8 cellular contexts compared by ENCODE assay signal in genomic region chr1:19644422-19644760, GRCh38. TPM values are rescaled to one million over a fixed set of nuclear protein-coding genes. Genes with fewer than 3 reads are reported as not detected.
DNase-seq lines count a peak whose midpoint lies in the region; ATAC-seq and TF ChIP-seq lines count a peak whose summit lies in the region.

No MANE protein-coding gene starts in this region.

- no peaks in the 10 kb centered on the region for H3K79me2 ChIP-seq in DOHH2 (ENCODE audit: control insufficient read depth, low read length)

- H3K27ac ChIP-seq in DOHH2 (ENCODE audit: low read depth, low read length) = no peak overlapping the region

- peak overlapping the region; percentile 35 for H3K4me3 ChIP-seq in DOHH2 (ENCODE audit: low read length)
- H3K4me3 ChIP-seq in MG63 = peak overlapping the region; percentile 73

- H4K20me1 ChIP-seq in DOHH2 (ENCODE audit: control insufficient read depth, insufficient read depth, low read depth, low read length) = no peaks in the 10 kb centered on the region

- H3K9me2 ChIP-seq in DOHH2 (replicated peaks; ENCODE audit: control insufficient read depth, low read length) = no peaks in the 10 kb centered on the region

- no peak for DNase-seq in MG63
- peak; percentile 23 for DNase-seq in epidermal melanocyte (ENCODE audit: insufficient read length, low spot score)
- no peak for DNase-seq in osteocyte (ENCODE audit: extremely low spot score, unreplicated experiment)
- no peak for DNase-seq in T-helper 2 cell
- no peak for DNase-seq in activated T-helper 2 cell treated with anti-CD3 and anti-CD28 coated beads, Interferon-gamma antibody, Interleukin-2, Interleukin-4, amounts not matched to agents 10 μg/mL and 5 μg/mL and 100 μg/mL, durations not matched to agents 14 hours and 24 hours and 36 hours (ENCODE audit: low spot score)
- no peak for DNase-seq in NCI-H146 treated with DMSO at 0.1 percent for 48 hours (lab: John Stamatoyannopoulos, UW; ENCODE audit: unreplicated experiment)

- peaks cover 3% of the 10 kb centered on the region; the same call in 1 of the 2 replicates for H3K4me1 ChIP-seq in DOHH2 (ENCODE audit: control insufficient read depth, low read length)

- no peaks in the 10 kb centered on the region for H3K9me3 ChIP-seq in DOHH2 (ENCODE audit: control insufficient read depth, insufficient read depth, low read length)
- H3K9me3 ChIP-seq in MG63 = no peaks in the 10 kb centered on the region

- no peaks in the 10 kb centered on the region for H3K36me3 ChIP-seq in DOHH2 (ENCODE audit: control insufficient read depth, low read length)
- no peaks in the 10 kb centered on the region for H3K36me3 ChIP-seq in MG63

- H3K4me1 Mint-ChIP-seq in osteocyte (ENCODE audit: unreplicated experiment) = peaks cover 63% of the 10 kb centered on the region
- H3K4me1 Mint-ChIP-seq in activated T-helper 2 cell treated with anti-CD3 and anti-CD28 coated beads, Interferon-gamma antibody, Interleukin-2, Interleukin-4, amounts not matched to agents 10 μg/mL and 5 μg/mL and 100 μg/mL, durations not matched to agents 14 hours and 24 hours and 36 hours (ENCODE audit: low read depth) = peaks cover 28% of the 10 kb centered on the region

- TF ChIP-seq CTCF in DOHH2 (IDR thresholded peaks at IDR 0.05; ENCODE audit: low read depth, low read length, poor library complexity, severe bottlenecking) (no peak), osteocyte (IDR thresholded peaks at IDR 0.05) (no peak)

- H3K27me3 Mint-ChIP-seq in osteocyte (ENCODE audit: unreplicated experiment) = no peaks in the 10 kb centered on the region
- H3K27me3 Mint-ChIP-seq in activated T-helper 2 cell treated with anti-CD3 and anti-CD28 coated beads, Interferon-gamma antibody, Interleukin-2, Interleukin-4, amounts not matched to agents 10 μg/mL and 5 μg/mL and 100 μg/mL, durations not matched to agents 14 hours and 24 hours and 36 hours (ENCODE audit: low read depth) = peaks cover 17% of the 10 kb centered on the region

- H3K27ac Mint-ChIP-seq in osteocyte (ENCODE audit: unreplicated experiment) = no peak overlapping the region
- H3K27ac Mint-ChIP-seq in activated T-helper 2 cell treated with anti-CD3 and anti-CD28 coated beads, Interferon-gamma antibody, Interleukin-2, Interleukin-4, amounts not matched to agents 10 μg/mL and 5 μg/mL and 100 μg/mL, durations not matched to agents 14 hours and 24 hours and 36 hours = no peak overlapping the region

- H3K27me3 ChIP-seq in DOHH2 (ENCODE audit: control insufficient read depth, low read length) (peaks cover 59% of the 10 kb centered on the region), MG63 (no peaks in the 10 kb centered on the region)

- H3K4me2 ChIP-seq in DOHH2 (ENCODE audit: low read length) = peak overlapping the region; percentile 58

- intact Hi-C loops in activated T-helper 2 cell treated with anti-CD3 and anti-CD28 coated beads, Interferon-gamma antibody, Interleukin-2, Interleukin-4, amounts not matched to agents 10 μg/mL and 5 μg/mL and 100 μg/mL, durations not matched to agents 14 hours and 24 hours and 36 hours (cut with micrococcal nuclease) = loop anchor here (2.0 kb wide), 2 partner anchors 48 to 254 kb away; a partner anchor contains a TSS

- peaks cover 2% of the 10 kb centered on the region for H3K36me3 Mint-ChIP-seq in osteocyte (ENCODE audit: unreplicated experiment)
- H3K36me3 Mint-ChIP-seq in activated T-helper 2 cell treated with anti-CD3 and anti-CD28 coated beads, Interferon-gamma antibody, Interleukin-2, Interleukin-4, amounts not matched to agents 10 μg/mL and 5 μg/mL and 100 μg/mL, durations not matched to agents 14 hours and 24 hours and 36 hours (ENCODE audit: low read depth) = peaks cover 3% of the 10 kb centered on the region

- H3K4me3 Mint-ChIP-seq in osteocyte (ENCODE audit: unreplicated experiment) = peak overlapping the region; percentile 99
- no peak overlapping the region for H3K4me3 Mint-ChIP-seq in activated T-helper 2 cell treated with anti-CD3 and anti-CD28 coated beads, Interferon-gamma antibody, Interleukin-2, Interleukin-4, amounts not matched to agents 10 μg/mL and 5 μg/mL and 100 μg/mL, durations not matched to agents 14 hours and 24 hours and 36 hours (ENCODE audit: low read depth)

- no peaks in the 10 kb centered on the region for H3K9me3 Mint-ChIP-seq in osteocyte (ENCODE audit: unreplicated experiment)
- H3K9me3 Mint-ChIP-seq in activated T-helper 2 cell treated with anti-CD3 and anti-CD28 coated beads, Interferon-gamma antibody, Interleukin-2, Interleukin-4, amounts not matched to agents 10 μg/mL and 5 μg/mL and 100 μg/mL, durations not matched to agents 14 hours and 24 hours and 36 hours = no peaks in the 10 kb centered on the region

- ATAC-seq in HG02588 (IDR thresholded peaks at IDR 0.05; ENCODE audit: unreplicated experiment) = no peak

- H3F3A ChIP-seq in DOHH2 (ENCODE audit: control insufficient read depth, insufficient read depth) = no peaks in the 10 kb centered on the region

RNA-seq across cellular contexts. Expression of gene NBL1, which starts 0.3 kb away (rescaled TPM):
- 38.0 and 75.9 TPM in 2 replicates for total RNA-seq in MG63 (2014; rRNA removed; shearing (Covaris generic); ENCODE audit: low replicate concordance)
- 547 and 561 TPM in 2 replicates for total RNA-seq in osteocyte
- 51.6 and 55.7 TPM in 2 replicates for total RNA-seq in activated T-helper 2 cell treated with anti-CD3 and anti-CD28 coated beads, Interferon-gamma antibody, Interleukin-2, Interleukin-4, amounts not matched to agents 10 μg/mL and 5 μg/mL and 100 μg/mL, durations not matched to agents 14 hours and 24 hours and 36 hours

RNA-seq across cellular contexts. Expression of gene HTR6, which starts 20.3 kb away (rescaled TPM):
- total RNA-seq in MG63 (2014; rRNA removed; shearing (Covaris generic); ENCODE audit: low replicate concordance) = not detected in 2 replicates
- total RNA-seq in osteocyte = 0.16 TPM in 1 of 2 replicates, not detected in the other
- not detected in 2 replicates for total RNA-seq in activated T-helper 2 cell treated with anti-CD3 and anti-CD28 coated beads, Interferon-gamma antibody, Interleukin-2, Interleukin-4, amounts not matched to agents 10 μg/mL and 5 μg/mL and 100 μg/mL, durations not matched to agents 14 hours and 24 hours and 36 hours
